1 cellular context compared by ENCODE assay signal in genomic region chr9:78357165-78357873, GRCh38.
A peak's percentile ranks its signal among the peaks of the same experiment; 100 is the strongest.
TF ChIP-seq lines count a peak whose summit lies in the region.

No MANE protein-coding gene starts in this region.

TF ChIP-seq in GM12878, 131 proteins besides CTCF, POLR2A, EP300 and RAD21 (continued from another document):
- TF ChIP-seq BCL3 (IDR thresholded peaks at IDR 0.05; ENCODE audit: borderline replicate concordance, insufficient read depth, low read depth, low read length, poor library complexity, severe bottlenecking) (no peak), ZBTB33 (IDR thresholded peaks at IDR 0.05) (0 out of 2 replicates have a peak, but pooled peaks have one; percentile 38), MTA2 (IDR thresholded peaks at IDR 0.05; ENCODE audit: low read depth) (no peak)
TF ChIP-seq in GM12878: peak in this region for 1.
